19 cellular contexts compared by ENCODE assay signal in genomic region chr22:47207846-47208554, GRCh38.
A peak's percentile ranks its signal among the peaks of the same experiment; 100 is the strongest.
DNase-seq lines count a peak whose midpoint lies in the region; ATAC-seq, FAIRE-seq and TF ChIP-seq lines count a peak whose summit lies in the region.
"Had no signal": no experiment of that assay in that cellular context is flagged by ENCODE, and none has a peak within 500 bp of the region (broad histone marks: within the 10 kb centered on the region; RNA-seq: fewer than 3 reads in every experiment).

No MANE protein-coding gene starts in this region.

- DNase-seq in AG20443 (ENCODE audit: low spot score) = peak; percentile 5
- DNase-seq in MM.1S = peak; percentile 49
- peak; percentile 48 for DNase-seq in kidney
- DNase-seq in sigmoid colon = peak; percentile 17
- DNase-seq in DMS53 (lab: John Stamatoyannopoulos, UW) = no peak
- no peak for DNase-seq in mucosa of descending colon
- DNase-seq: BE2C; CD4-positive, alpha-beta memory T cell; DND-41; HFFc6; NCI-H146; NCI-H2081 treated with DMSO at 0.1 percent for 48 hours; NCI-H2227 treated with DMSO at 0.1 percent for 48 hours; NCI-H524 treated with DMSO at 0.1 percent for 48 hours had no signal

- intact Hi-C loops in kidney (cut with DNase I) (no loop called here), sigmoid colon (cut with DNase I) (no loop called here), mucosa of descending colon (cut with DNase I, micrococcal nuclease) (no loop called here)

- H4K20me1 ChIP-seq in MM.1S (ENCODE audit: insufficient read depth, low read length) = no peaks in the 10 kb centered on the region

- WGBS in sigmoid colon, 2 donors = 87 to 92% methylated on average over 12 of the region's 12 CpGs

- H3K27me3 ChIP-seq in MM.1S (replicated peaks; ENCODE audit: insufficient read depth, low read length) = peaks cover 9% of the 10 kb centered on the region; the same call in 1 of the 2 replicates
- peaks cover 0 to 19% (median 0%) of the 10 kb centered on the region in 3 donors for H3K27me3 ChIP-seq in sigmoid colon
- H3K27me3 ChIP-seq: BE2C had no signal

- no peaks in the 10 kb centered on the region for H3K9me2 ChIP-seq in MM.1S (replicated peaks; ENCODE audit: insufficient read depth, low read length)

- no peak overlapping the region for H3K4me2 ChIP-seq in MM.1S (ENCODE audit: low read depth, low read length)

- H3K9me3 ChIP-seq in MM.1S (replicated peaks; ENCODE audit: insufficient read depth, low read length) (no peaks in the 10 kb centered on the region), kidney (ENCODE audit: control insufficient read depth in 1 of 2, low read length in 2 of 2) (no peaks in the 10 kb centered on the region), sigmoid colon (no peaks in the 10 kb centered on the region), mucosa of descending colon (no peaks in the 10 kb centered on the region)
- H3K9me3 ChIP-seq: BE2C had no signal

- no peaks in the 10 kb centered on the region for H3F3A ChIP-seq in MM.1S (ENCODE audit: insufficient read depth, low read length)

- TF ChIP-seq POLR2A in sigmoid colon (IDR thresholded peaks at IDR 0.05) = no peak

- no peak for TF ChIP-seq EP300 in sigmoid colon (IDR thresholded peaks at IDR 0.05)

- no peaks in the 10 kb centered on the region for H3K79me2 ChIP-seq in MM.1S (ENCODE audit: low read length)

- H2AFZ ChIP-seq in MM.1S (ENCODE audit: low read length) = no peak overlapping the region

- no peaks in the 10 kb centered on the region for H3K36me3 ChIP-seq in MM.1S (replicated peaks; ENCODE audit: insufficient read depth, low read length)
- H3K36me3 ChIP-seq in kidney (ENCODE audit: control insufficient read depth in 1 of 2, insufficient read depth in 2 of 2, low read length in 2 of 2) = no peaks in the 10 kb centered on the region
- no peaks in the 10 kb centered on the region for H3K36me3 ChIP-seq in sigmoid colon
- H3K36me3 ChIP-seq in mucosa of descending colon (ENCODE audit: low read depth) = no peaks in the 10 kb centered on the region
- H3K36me3 ChIP-seq: BE2C had no signal

- H3K9ac ChIP-seq in MM.1S (ENCODE audit: low read length) (no peak overlapping the region), kidney (ENCODE audit: low read length in 2 of 2) (no peak overlapping the region)

- ATAC-seq in mucosa of descending colon (no peak), HG02981 (IDR thresholded peaks at IDR 0.05; ENCODE audit: unreplicated experiment) (no peak)
- ATAC-seq: K562 had no signal

- no peaks in the 10 kb centered on the region for H3K4me1 ChIP-seq in MM.1S (ENCODE audit: low read length)
- H3K4me1 ChIP-seq in kidney (ENCODE audit: control insufficient read depth in 1 of 2, insufficient read depth in 1 of 2, low read depth in 1 of 2, low read length in 2 of 2) = no peaks in the 10 kb centered on the region
- no peaks in the 10 kb centered on the region for H3K4me1 ChIP-seq in sigmoid colon
- peaks cover 3% of the 10 kb centered on the region for H3K4me1 ChIP-seq in mucosa of descending colon (ENCODE audit: low read depth)
- H3K4me1 ChIP-seq: BE2C had no signal

- H3K27ac ChIP-seq in MM.1S (ENCODE audit: low read length) = no peak overlapping the region
- H3K27ac ChIP-seq in kidney (ENCODE audit: low read depth in 2 of 2, low read length in 2 of 2) = no peak overlapping the region
- no peak overlapping the region for H3K27ac ChIP-seq in sigmoid colon
- H3K27ac ChIP-seq: HL-60 had no signal

- no peak overlapping the region for H3K4me3 ChIP-seq in MM.1S (ENCODE audit: low read length)
- H3K4me3 ChIP-seq in kidney (ENCODE audit: low read length in 2 of 2) = no peak overlapping the region
- no peak overlapping the region for H3K4me3 ChIP-seq in sigmoid colon
- H3K4me3 ChIP-seq in mucosa of descending colon = no peak overlapping the region
- H3K4me3 ChIP-seq: K562 had no signal

- FAIRE-seq in kidney (lab: Jason Lieb, UNC) = no peak
- FAIRE-seq: D721Med, H1, K562 had no signal

- no peak for TF ChIP-seq CTCF in MM.1S (IDR thresholded peaks at IDR 0.05; ENCODE audit: low read length)
- no peak for TF ChIP-seq CTCF in kidney (IDR thresholded peaks at IDR 0.05; ENCODE audit: borderline replicate concordance, extremely low read depth, insufficient read depth)
- no peak for TF ChIP-seq CTCF in sigmoid colon (IDR thresholded peaks at IDR 0.05)
- no peak for TF ChIP-seq CTCF in mucosa of descending colon (IDR thresholded peaks at IDR 0.05)

Comparison
In these comparisons a context has a peak if more than half of its experiments do, and no peak if none do; other contexts are left out.
1. DNase-seq: peak in AG20443 (single experiment), MM.1S (single experiment), kidney (single experiment) and sigmoid colon (single experiment); none in DMS53 (single experiment) and mucosa of descending colon (0 of 3).